Comparison of ENCODE assay signal across 2 cellular contexts in genomic region chr5:157977957-157978505, GRCh38.
TF ChIP-seq lines count a peak whose summit lies in the region.

No MANE protein-coding gene starts in this region.

TF ChIP-seq in SK-N-SH, 30 proteins besides CTCF, POLR2A, EP300 and RAD21 (continued from another document):
- no peak for TF ChIP-seq REST (IDR thresholded peaks at IDR 0.05; ENCODE audit: low read depth, low read length)
- TF ChIP-seq MXI1 (IDR thresholded peaks at IDR 0.05; ENCODE audit: low read depth, low read length), result no peak
- TF ChIP-seq RCOR1 (IDR thresholded peaks at IDR 0.05; ENCODE audit: low read length), result no peak

TF ChIP-seq in SK-N-SH treated with all-trans-retinoic acid at 6 μM for 48 hours, 23 proteins besides CTCF, POLR2A, EP300 and RAD21 (continued from another document):
- no peak for TF ChIP-seq PATZ1 (CRISPR knock-in tag; IDR thresholded peaks at IDR 0.05; ENCODE audit: borderline replicate concordance)
- TF ChIP-seq TCF4 (CRISPR knock-in tag; IDR thresholded peaks at IDR 0.05; ENCODE audit: borderline replicate concordance), result no peak
- no peak for TF ChIP-seq CSRNP3 (CRISPR knock-in tag; IDR thresholded peaks at IDR 0.05)
- no peak for TF ChIP-seq OSR1 (CRISPR knock-in tag; IDR thresholded peaks at IDR 0.05)
- no peak for TF ChIP-seq BACH2 (CRISPR knock-in tag; IDR thresholded peaks at IDR 0.05; ENCODE audit: borderline replicate concordance)
- no peak for TF ChIP-seq ZC3H10 (CRISPR knock-in tag; IDR thresholded peaks at IDR 0.05)
